Comparison of ENCODE assay signal across 8 cellular contexts in the genomic region with DNA sequence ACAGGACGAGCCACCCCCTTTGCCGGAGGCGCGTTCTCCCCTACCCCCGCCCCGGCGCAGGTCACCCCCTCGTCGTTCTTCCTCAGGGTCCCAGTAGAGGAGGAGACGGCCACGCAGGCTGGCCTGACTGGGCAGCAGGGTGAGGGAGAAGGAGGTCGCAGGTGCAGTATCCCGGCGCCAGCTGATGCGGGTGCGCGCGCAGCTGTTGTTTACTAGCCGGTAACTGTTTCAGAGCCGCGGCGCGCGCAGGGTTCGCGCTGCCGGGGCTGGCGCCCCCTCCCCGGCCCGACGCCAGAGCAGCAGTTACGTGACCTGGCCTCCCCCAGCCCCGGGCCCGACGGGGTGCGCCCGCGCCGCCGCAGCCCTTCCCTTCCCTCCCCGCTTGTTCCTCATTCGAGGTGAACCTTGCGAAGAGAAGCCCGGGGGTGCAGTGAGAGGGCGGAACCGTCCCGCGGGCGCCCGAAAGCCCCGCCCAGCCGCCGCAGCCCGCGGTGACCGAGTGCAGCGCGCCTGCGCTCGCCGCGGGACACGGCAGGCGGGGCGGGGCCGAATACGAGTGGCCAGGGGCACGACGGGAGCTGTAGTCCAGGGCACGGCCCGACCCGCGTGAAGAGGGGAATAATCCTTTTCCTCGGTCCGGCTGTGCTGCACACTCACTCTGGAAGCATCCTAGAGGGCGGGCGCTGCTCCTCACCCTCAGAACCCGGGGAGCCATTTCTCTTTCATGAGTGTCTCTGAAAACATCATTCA. TPM values are rescaled to one million over a fixed set of nuclear protein-coding genes. Genes with fewer than 3 reads are reported as not detected.
DNase-seq lines count a peak whose midpoint lies in the region; ATAC-seq, FAIRE-seq and TF ChIP-seq lines count a peak whose summit lies in the region.

A gene (minus strand): TSS at position 225 of the 750 bp plus-strand sequence. CDS start 1,101 bp downstream, outside the sequence.

- TF ChIP-seq POLR2A in A549 (IDR thresholded peaks at IDR 0.05; ENCODE audit: low read length): peak; percentile 57
- TF ChIP-seq POLR2A in breast epithelium (IDR thresholded peaks at IDR 0.05): no peak

- no peak for FAIRE-seq in A549 (lab: Jason Lieb, UNC)
- no peak for FAIRE-seq in small intestine (lab: Jason Lieb, UNC)

- under 1% methylated on average over 26 of the region's 78 CpGs for WGBS in A549 (ENCODE audit: missing lambda C conversion rate)
- 1% methylated on average over 44 to 78 of the region's 78 CpGs for WGBS in small intestine, 3 donors

- TF ChIP-seq CTCF in A549 (IDR thresholded peaks at IDR 0.05): no peak
- no peak for TF ChIP-seq CTCF in WERI-Rb-1 (IDR thresholded peaks at IDR 0.05; ENCODE audit: low read depth, low read length)
- no peak for TF ChIP-seq CTCF in breast epithelium (IDR thresholded peaks at IDR 0.05)

- H3K36me3 ChIP-seq in WERI-Rb-1 (peaks cover 16% of the 10 kb centered on the region), breast epithelium (no peaks in the 10 kb centered on the region), small intestine (ENCODE audit: control insufficient read depth in 2 of 2, insufficient read depth in 2 of 2, low read length in 2 of 2) (no peaks in the 10 kb centered on the region)

- H3K4me1 ChIP-seq in A549 (peaks cover 15% of the 10 kb centered on the region; the same call in 2 of the 3 replicates), breast epithelium (no peaks in the 10 kb centered on the region), small intestine (ENCODE audit: control insufficient read depth in 2 of 2, insufficient read depth in 1 of 2, low read depth in 1 of 2, low read length in 1 of 2) (peaks cover 0 to 5% of the 10 kb centered on the region in 2 donors)

- H3K9me3 ChIP-seq in A549 (no peaks in the 10 kb centered on the region), WERI-Rb-1 (ENCODE audit: severe bottlenecking) (no peaks in the 10 kb centered on the region), breast epithelium (no peaks in the 10 kb centered on the region), small intestine (ENCODE audit: control insufficient read depth, low read depth) (no peaks in the 10 kb centered on the region)

- intact Hi-C loops in breast epithelium (cut with DNase I; ENCODE audit: low total_unique reads): loop anchor here (10.0 kb wide), 1 partner anchor 1417 kb away; no protein-coding TSS in a partner anchor

- H3K4me2 ChIP-seq in A549: peak within 1 kb of the TSS; percentile 88

- ATAC-seq in A549 (peak; percentile 94 to 96), GM18861 (IDR thresholded peaks at IDR 0.05; ENCODE audit: unreplicated experiment) (peak; percentile 59), HG03095 (IDR thresholded peaks at IDR 0.05; ENCODE audit: unreplicated experiment) (peak; percentile 63)

- no peak for TF ChIP-seq EP300 in A549 (IDR thresholded peaks at IDR 0.05)

- DNase-seq in A549 (ENCODE audit: low read depth in 1 of 2, low spot score in 1 of 2) (peak; percentile 90 to 91), NCI-H2196 treated with DMSO at 0.1 percent for 48 hours (lab: John Stamatoyannopoulos, UW; ENCODE audit: unreplicated experiment) (peak; percentile 21), WERI-Rb-1 (peak; percentile 95), breast epithelium (ENCODE audit: low spot score in 2 of 2) (peak; percentile 69 to 80), iPS-NIHi11 (ENCODE audit: low spot score) (peak; percentile 93), small intestine (peak; percentile 90)

- H3K27ac ChIP-seq in A549 (peak within 1 kb of the TSS; percentile 83 to 95), WERI-Rb-1 (peak within 1 kb of the TSS; percentile 91), breast epithelium (peak within 1 kb of the TSS; percentile 86 to 87), small intestine (ENCODE audit: low read depth in 1 of 2, low read length in 1 of 2) (peak within 1 kb of the TSS; percentile 79 to 92)

- CTCF ChIA-PET in A549 (lab: Yijun Ruan, JAX): interaction anchor here (1.0 to 5.1 kb wide), 15 partner anchors 8 to 275 kb away, joined by 3 to 34 read pairs (median 4); a partner anchor contains a TSS

- H3K27me3 ChIP-seq in WERI-Rb-1 (ENCODE audit: insufficient read depth, low read depth, severe bottlenecking) (no peaks in the 10 kb centered on the region), breast epithelium (no peaks in the 10 kb centered on the region), small intestine (ENCODE audit: control insufficient read depth in 2 of 2, insufficient read depth in 2 of 2, low read length in 2 of 2) (no peaks in the 10 kb centered on the region)

- TF ChIP-seq RAD21 in A549 (conservative IDR thresholded peaks at IDR 0.05 in 1 of 2, IDR thresholded peaks at IDR 0.05 in 1 of 2): 0 out of 5 replicates have a peak, but pooled peaks of 1 of the 2 experiments have one; percentile 18

- POLR2A ChIA-PET in A549 (lab: Yijun Ruan, JAX): interaction anchor here (0.6 to 2.8 kb wide), 12 partner anchors 9 to 651 kb away, joined by 3 to 24 read pairs (median 4); a partner anchor contains a TSS

- H3K4me3 ChIP-seq in A549: peak within 1 kb of the TSS; percentile 64
- H3K4me3 ChIP-seq in WERI-Rb-1 (ENCODE audit: low read depth, low read length): peak within 1 kb of the TSS; percentile 75
- peak within 1 kb of the TSS; percentile 91 to 94 (median 94) for H3K4me3 ChIP-seq in breast epithelium
- H3K4me3 ChIP-seq in small intestine (ENCODE audit: low read depth in 1 of 2, low read length in 2 of 2): peak within 1 kb of the TSS; percentile 80 to 81

TF ChIP-seq in A549, 52 proteins besides CTCF, POLR2A, EP300 and RAD21:
- TF ChIP-seq, protein P1, sequence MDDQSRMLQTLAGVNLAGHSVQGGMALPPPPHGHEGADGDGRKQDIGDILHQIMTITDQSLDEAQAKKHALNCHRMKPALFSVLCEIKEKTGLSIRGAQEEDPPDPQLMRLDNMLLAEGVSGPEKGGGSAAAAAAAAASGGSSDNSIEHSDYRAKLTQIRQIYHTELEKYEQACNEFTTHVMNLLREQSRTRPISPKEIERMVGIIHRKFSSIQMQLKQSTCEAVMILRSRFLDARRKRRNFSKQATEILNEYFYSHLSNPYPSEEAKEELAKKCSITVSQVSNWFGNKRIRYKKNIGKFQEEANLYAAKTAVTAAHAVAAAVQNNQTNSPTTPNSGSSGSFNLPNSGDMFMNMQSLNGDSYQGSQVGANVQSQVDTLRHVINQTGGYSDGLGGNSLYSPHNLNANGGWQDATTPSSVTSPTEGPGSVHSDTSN (IDR thresholded peaks at IDR 0.05): peak; percentile 75
- TF ChIP-seq HOXB13 (CRISPR knock-in tag; IDR thresholded peaks at IDR 0.05; ENCODE audit: low read depth): no peak
- 0 out of 2 replicates have a peak, but pooled peaks have one; percentile 51 for TF ChIP-seq MAZ (IDR thresholded peaks at IDR 0.05; ENCODE audit: borderline replicate concordance, low read depth, low read length)
- no peak for TF ChIP-seq FOSL2 (IDR thresholded peaks at IDR 0.05)
- TF ChIP-seq FOSL2 (CRISPR knock-in tag; IDR thresholded peaks at IDR 0.05): peak; percentile 41
- TF ChIP-seq, protein P2, sequence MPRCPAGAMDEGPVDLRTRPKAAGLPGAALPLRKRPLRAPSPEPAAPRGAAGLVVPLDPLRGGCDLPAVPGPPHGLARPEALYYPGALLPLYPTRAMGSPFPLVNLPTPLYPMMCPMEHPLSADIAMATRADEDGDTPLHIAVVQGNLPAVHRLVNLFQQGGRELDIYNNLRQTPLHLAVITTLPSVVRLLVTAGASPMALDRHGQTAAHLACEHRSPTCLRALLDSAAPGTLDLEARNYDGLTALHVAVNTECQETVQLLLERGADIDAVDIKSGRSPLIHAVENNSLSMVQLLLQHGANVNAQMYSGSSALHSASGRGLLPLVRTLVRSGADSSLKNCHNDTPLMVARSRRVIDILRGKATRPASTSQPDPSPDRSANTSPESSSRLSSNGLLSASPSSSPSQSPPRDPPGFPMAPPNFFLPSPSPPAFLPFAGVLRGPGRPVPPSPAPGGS (IDR thresholded peaks at IDR 0.05): peak; percentile 48; the same call in 1 of the 3 replicates
- no peak for TF ChIP-seq ZSCAN20 (CRISPR knock-in tag; IDR thresholded peaks at IDR 0.05)
- TF ChIP-seq JUN (IDR thresholded peaks at IDR 0.05): peak; percentile 55 to 84; a peak in 3 of 5 replicates
- TF ChIP-seq CHD4 (IDR thresholded peaks at IDR 0.05; ENCODE audit: borderline replicate concordance): no peak
- TF ChIP-seq PHF8 (IDR thresholded peaks at IDR 0.05; ENCODE audit: borderline replicate concordance, low read depth): peak; percentile 65
- peak; percentile 43; the same call in 1 of the 2 replicates for TF ChIP-seq MYC (IDR thresholded peaks at IDR 0.05; ENCODE audit: borderline replicate concordance, low read length)

RNA-seq across cellular contexts. Expression of the gene that starts here (rescaled TPM):
- polyA plus RNA-seq in A549 (2011; rRNA removed) (21.3 and 21.8 TPM in 2 replicates), A549 (2017; fragmentation: RNase III; extraction: RNeasy Plus Mini Kit Qiagen cat#74134 plus additional on column Dnase treatment) (5.4 to 7.1 TPM (median 6.0 TPM) in 3 replicates), small intestine (1 to 10 TPM; 3.5 to 6.5 (median 5.1) TPM)
- 3.6 TPM in 2 replicates for polyA plus RNA-seq in A549 (2012; cell fraction: cytosol; rRNA removed)
- polyA plus RNA-seq in A549 (2012; cell fraction: nucleus; rRNA removed): 7.8 and 13.3 TPM in 2 replicates
- polyA minus RNA-seq in A549 (2011; rRNA and poly(A)+ RNA removed): 36.5 and 37.9 TPM in 2 replicates
- total RNA-seq in breast epithelium: 10 to 100 TPM; 22.3 to 28.8 (median 25.8) TPM

Comparison
In these comparisons a context has a peak if more than half of its experiments do, and no peak if none do; other contexts are left out.
1. Peak in every context shown above with its lines: DNase-seq, ATAC-seq, H3K4me3 ChIP-seq and H3K27ac ChIP-seq.
2. DNase-seq: peak in every context shown above with its lines; median percentile 95 in WERI-Rb-1; 93 in iPS-NIHi11; 90 in A549; 90 in small intestine; 74 in breast epithelium; 21 in NCI-H2196 treated with DMSO at 0.1 percent for 48 hours.